Comparison of ENCODE assay signal across 8 cellular contexts in genomic region chr7:113117286-113117879, GRCh38. TPM values are rescaled to one million over a fixed set of nuclear protein-coding genes. Genes with fewer than 3 reads are reported as not detected.
DNase-seq lines count a peak whose midpoint lies in the region; ATAC-seq and TF ChIP-seq lines count a peak whose summit lies in the region.
"Not testable (repeated sequence)": the region's sequence is repeated elsewhere in the genome, so short reads cannot be mapped to it uniquely, and the experiment has no call there.

No MANE protein-coding gene starts in this region.

- DNase-seq in AG10803 (ENCODE audit: low read depth); HAP-1 (ENCODE audit: low spot score in 2 of 2); OCI-LY7 (ENCODE audit: low spot score); activated CD8-positive, alpha-beta memory T cell treated with anti-CD3 and anti-CD28 coated beads, Interleukin-2, amount 10 ng/mL, durations not matched to agents 7 days and 5 days; naive thymus-derived CD8-positive, alpha-beta T cell; stimulated activated naive B cell treated with anti-CD40 and anti-IgM and Interleukin-4, amounts not matched to agents 10 μg/mL and 1 μg/mL and 100 μg/mL, for 72 hours: not testable (repeated sequence)
- DNase-seq in choroid plexus epithelial cell (ENCODE audit: low read depth) (peak; percentile 8), left ventricle myocardium inferior (peak; percentile 15)

- CTCF ChIA-PET in OCI-LY7 (lab: Charles Lee; ENCODE audit: unreplicated experiment); activated CD8-positive, alpha-beta memory T cell treated with anti-CD3 and anti-CD28 coated beads, Interleukin-2, amount 10 ng/mL, durations not matched to agents 7 days and 5 days (lab: Charles Lee): not testable (repeated sequence)

- BruUV-seq in OCI-LY7 (replicated peaks; lab: Mats Ljungman, UMichigan): not testable (repeated sequence)

- not testable (repeated sequence) for H3K9me2 ChIP-seq in OCI-LY7 (ENCODE audit: insufficient read depth, low read length)

- peak overlapping the region; percentile 85 for H3K4me3 Mint-ChIP-seq in activated CD8-positive, alpha-beta memory T cell treated with anti-CD3 and anti-CD28 coated beads, Interleukin-2, amount 10 ng/mL, durations not matched to agents 7 days and 5 days
- H3K4me3 Mint-ChIP-seq in naive thymus-derived CD8-positive, alpha-beta T cell: peak overlapping the region; percentile 52 to 99 (median 86)
- peak overlapping the region; percentile 87 to 93 for H3K4me3 Mint-ChIP-seq in stimulated activated naive B cell treated with anti-CD40 and anti-IgM and Interleukin-4, amounts not matched to agents 10 μg/mL and 1 μg/mL and 100 μg/mL, for 72 hours

- in situ Hi-C loops in HAP-1 (cut with MboI; ENCODE audit: low sequenced_read_pairs): not testable (repeated sequence)

- H2AFZ ChIP-seq in OCI-LY7 (ENCODE audit: low read length): not testable (repeated sequence)

- H3K27ac Mint-ChIP-seq in activated CD8-positive, alpha-beta memory T cell treated with anti-CD3 and anti-CD28 coated beads, Interleukin-2, amount 10 ng/mL, durations not matched to agents 7 days and 5 days: peak overlapping the region; percentile 64
- H3K27ac Mint-ChIP-seq in naive thymus-derived CD8-positive, alpha-beta T cell: peak overlapping the region in 7 of 10 donors; percentile 31 to 94 (median 38)
- H3K27ac Mint-ChIP-seq in stimulated activated naive B cell treated with anti-CD40 and anti-IgM and Interleukin-4, amounts not matched to agents 10 μg/mL and 1 μg/mL and 100 μg/mL, for 72 hours: not testable (repeated sequence)

- peaks cover 20% of the 10 kb centered on the region for H3K36me3 Mint-ChIP-seq in activated CD8-positive, alpha-beta memory T cell treated with anti-CD3 and anti-CD28 coated beads, Interleukin-2, amount 10 ng/mL, durations not matched to agents 7 days and 5 days
- peaks cover 1 to 15% (median 4%) of the 10 kb centered on the region in 3 donors for H3K36me3 Mint-ChIP-seq in naive thymus-derived CD8-positive, alpha-beta T cell
- peaks cover 9 to 17% of the 10 kb centered on the region in 2 donors for H3K36me3 Mint-ChIP-seq in stimulated activated naive B cell treated with anti-CD40 and anti-IgM and Interleukin-4, amounts not matched to agents 10 μg/mL and 1 μg/mL and 100 μg/mL, for 72 hours

- not testable (repeated sequence) for H3K27me3 Mint-ChIP-seq in activated CD8-positive, alpha-beta memory T cell treated with anti-CD3 and anti-CD28 coated beads, Interleukin-2, amount 10 ng/mL, durations not matched to agents 7 days and 5 days; naive thymus-derived CD8-positive, alpha-beta T cell; stimulated activated naive B cell treated with anti-CD40 and anti-IgM and Interleukin-4, amounts not matched to agents 10 μg/mL and 1 μg/mL and 100 μg/mL, for 72 hours

- H3K4me1 Mint-ChIP-seq in activated CD8-positive, alpha-beta memory T cell treated with anti-CD3 and anti-CD28 coated beads, Interleukin-2, amount 10 ng/mL, durations not matched to agents 7 days and 5 days: peaks cover 37% of the 10 kb centered on the region
- peaks cover 3 to 24% (median 14%) of the 10 kb centered on the region in 4 donors for H3K4me1 Mint-ChIP-seq in naive thymus-derived CD8-positive, alpha-beta T cell
- H3K4me1 Mint-ChIP-seq in stimulated activated naive B cell treated with anti-CD40 and anti-IgM and Interleukin-4, amounts not matched to agents 10 μg/mL and 1 μg/mL and 100 μg/mL, for 72 hours: peaks cover 21 to 27% of the 10 kb centered on the region in 2 donors

- peak overlapping the region; percentile 64 for H3K4me3 ChIP-seq in AG10803 (ENCODE audit: low read length)
- peak overlapping the region; percentile 61 for H3K4me3 ChIP-seq in HAP-1
- peak overlapping the region; percentile 78 for H3K4me3 ChIP-seq in OCI-LY7 (ENCODE audit: low read depth, low read length, poor library complexity, severe bottlenecking)
- peak overlapping the region; percentile 74 for H3K4me3 ChIP-seq in choroid plexus epithelial cell (ENCODE audit: low read depth, low read length)
- peak overlapping the region; percentile 79 for H3K4me3 ChIP-seq in left ventricle myocardium inferior

- not testable (repeated sequence) for H3K9me3 Mint-ChIP-seq in activated CD8-positive, alpha-beta memory T cell treated with anti-CD3 and anti-CD28 coated beads, Interleukin-2, amount 10 ng/mL, durations not matched to agents 7 days and 5 days (ENCODE audit: low read depth); naive thymus-derived CD8-positive, alpha-beta T cell; stimulated activated naive B cell treated with anti-CD40 and anti-IgM and Interleukin-4, amounts not matched to agents 10 μg/mL and 1 μg/mL and 100 μg/mL, for 72 hours

- not testable (repeated sequence) for H3K79me2 ChIP-seq in OCI-LY7 (ENCODE audit: insufficient read depth, low read depth, low read length)

- not testable (repeated sequence) for H3K9me3 ChIP-seq in HAP-1; OCI-LY7 (ENCODE audit: low read length); left ventricle myocardium inferior (replicated peaks)

- not testable (repeated sequence) for TF ChIP-seq CTCF in AG10803 (conservative IDR thresholded peaks at IDR 0.05; ENCODE audit: low read length); OCI-LY7 (conservative IDR thresholded peaks at IDR 0.05; ENCODE audit: low read length); choroid plexus epithelial cell (conservative IDR thresholded peaks at IDR 0.05; ENCODE audit: low read depth, low read length); left ventricle myocardium inferior (IDR thresholded peaks at IDR 0.05; ENCODE audit: borderline replicate concordance)

- H3K4me1 ChIP-seq in HAP-1: not testable (repeated sequence)
- H3K4me1 ChIP-seq in OCI-LY7 (ENCODE audit: insufficient read depth, low read length, poor library complexity, severe bottlenecking) (peaks cover 49% of the 10 kb centered on the region), left ventricle myocardium inferior (peaks cover 41% of the 10 kb centered on the region)

- ATAC-seq in activated CD8-positive, alpha-beta memory T cell treated with anti-CD3 and anti-CD28 coated beads, Interleukin-2, amount 10 ng/mL, durations not matched to agents 7 days and 5 days; naive thymus-derived CD8-positive, alpha-beta T cell; stimulated activated naive B cell treated with anti-CD40 and anti-IgM and Interleukin-4, amounts not matched to agents 10 μg/mL and 1 μg/mL and 100 μg/mL, for 72 hours (replicated peaks): not testable (repeated sequence)

- H3K27ac ChIP-seq in OCI-LY7 (ENCODE audit: low read depth, low read length, poor library complexity, severe bottlenecking): not testable (repeated sequence)
- peak overlapping the region; percentile 91 for H3K27ac ChIP-seq in left ventricle myocardium inferior (replicated peaks)

- not testable (repeated sequence) for H4K20me1 ChIP-seq in OCI-LY7 (ENCODE audit: insufficient read depth, low read length)

- intact Hi-C loops in OCI-LY7 (cut with micrococcal nuclease; ENCODE audit: unreplicated experiment): loop anchor here (10.0 kb wide), 1 partner anchor 913 kb away; the partner anchor contains the start of genes DOCK4 and ZNF277
- intact Hi-C loops in left ventricle myocardium inferior (cut with micrococcal nuclease): not testable (repeated sequence)

- POLR2A ChIA-PET in OCI-LY7 (lab: Charles Lee): interaction anchor here (0.6 to 1.6 kb wide), 5 partner anchors 9 to 32 kb away, joined by 4 to 15 read pairs (median 5); no protein-coding TSS in a partner anchor
- POLR2A ChIA-PET in naive thymus-derived CD8-positive, alpha-beta T cell (lab: Charles Lee): interaction anchor here (1.5 kb wide), 1 partner anchor 667 kb away, joined by 4 read pairs; the partner anchor contains the start of gene IFRD1

- peak overlapping the region; percentile 65 for H3K4me2 ChIP-seq in OCI-LY7 (ENCODE audit: low read length)

- H3K27me3 ChIP-seq in HAP-1 (ENCODE audit: low read depth); left ventricle myocardium inferior (ENCODE audit: low read depth): not testable (repeated sequence)

- H3K36me3 ChIP-seq in HAP-1 (replicated peaks) (peaks cover 11% of the 10 kb centered on the region), left ventricle myocardium inferior (peaks cover 16% of the 10 kb centered on the region)
- not testable (repeated sequence) for H3K36me3 ChIP-seq in OCI-LY7 (ENCODE audit: insufficient read depth, low read length)

RNA-seq across cellular contexts. Expression of gene SMIM30, which starts 1.0 kb away (rescaled TPM):
- total RNA-seq in OCI-LY7 (2014; rRNA removed; shearing (Covaris generic)): 45.5 and 55.1 TPM in 2 replicates
- total RNA-seq in OCI-LY7 (2022): 43.3 and 48.7 TPM in 2 replicates
- total RNA-seq in activated CD8-positive, alpha-beta memory T cell treated with anti-CD3 and anti-CD28 coated beads, Interleukin-2, amount 10 ng/mL, durations not matched to agents 7 days and 5 days: 10 to 100 TPM; 25.5 to 38.1 TPM
- 148 TPM for total RNA-seq in left ventricle myocardium inferior
- total RNA-seq in naive thymus-derived CD8-positive, alpha-beta T cell: 10 to 100 TPM; 14.9 to 18.9 TPM
- 10 to 100 TPM; 36.7 to 56.3 (median 56.3) TPM for polyA plus RNA-seq in naive thymus-derived CD8-positive, alpha-beta T cell

RNA-seq across cellular contexts. Expression of gene GPR85, which starts 30.8 kb away (rescaled TPM):
- total RNA-seq in OCI-LY7 (2014; rRNA removed; shearing (Covaris generic)): not detected in 2 replicates
- total RNA-seq in OCI-LY7 (2022): not detected in 2 replicates
- total RNA-seq in activated CD8-positive, alpha-beta memory T cell treated with anti-CD3 and anti-CD28 coated beads, Interleukin-2, amount 10 ng/mL, durations not matched to agents 7 days and 5 days: not detected
- 0.69 TPM for total RNA-seq in left ventricle myocardium inferior
- not detected for total RNA-seq in naive thymus-derived CD8-positive, alpha-beta T cell
- under 1 TPM in 1 of 3 donors, not detected in 2; 0.15 TPM for polyA plus RNA-seq in naive thymus-derived CD8-positive, alpha-beta T cell
